21 cellular contexts compared by ENCODE assay signal in genomic region chr14:86739761-86740160, GRCh38.
"Had no signal": no experiment of that assay in that cellular context is flagged by ENCODE, and none has a peak within 500 bp of the region (broad histone marks: within the 10 kb centered on the region; RNA-seq: fewer than 3 reads in every experiment).

No MANE protein-coding gene starts in this region.

- H3K4me1 ChIP-seq: heart left ventricle, prostate gland, upper lobe of right lung had no signal

- H3K27ac ChIP-seq: heart left ventricle, prostate gland, skin epidermis, thoracic aorta, upper lobe of right lung had no signal

- DNase-seq: activated CD4-positive, alpha-beta T cell treated with anti-CD3 and anti-CD28 coated beads, Interleukin-2, amount 10 ng/mL, durations not matched to agents 24 days and 14 days; activated CD4-positive, CD25-positive, alpha-beta regulatory T cell; activated CD8-positive, alpha-beta T cell treated with anti-CD3 and anti-CD28 coated beads for 36 hours; activated naive CD4-positive, alpha-beta T cell; activated naive CD8-positive, alpha-beta T cell treated with anti-CD3 and anti-CD28 coated beads for 36 hours; activated T-cell treated with anti-CD3 and anti-CD28 coated beads, Interleukin-2, amount 50 U/mL, for 1 hour; amniotic stem cell; effector memory CD8-positive, alpha-beta T cell; foreskin melanocyte; heart left ventricle; immature natural killer cell; naive thymus-derived CD8-positive, alpha-beta T cell; right cardiac atrium; stimulated activated CD4-positive, alpha-beta T cell treated with anti-CD3 and anti-CD28 coated beads, Interleukin-4, amount 100 ng/mL, for 4 hours; T1000; upper lobe of right lung had no signal

- H3K4me3 ChIP-seq: heart left ventricle, prostate gland, skin epidermis, thoracic aorta, upper lobe of right lung had no signal

- H3K9me3 ChIP-seq: prostate gland, thoracic aorta, upper lobe of right lung had no signal

- H3K27me3 ChIP-seq: heart left ventricle, upper lobe of right lung had no signal

- ATAC-seq: activated CD8-positive, alpha-beta T cell treated with anti-CD3 and anti-CD28 coated beads for 36 hours; activated T-helper 17 cell treated with anti-CD3 and anti-CD28 coated beads, Interleukin-2, amount 50 U/mL, for 72 hours; effector memory CD8-positive, alpha-beta T cell; heart left ventricle; naive thymus-derived CD8-positive, alpha-beta T cell; right cardiac atrium; stimulated activated memory B cell treated with anti-CD40 and anti-IgM and Interleukin-4, amounts not matched to agents 10 μg/mL and 1 μg/mL and 100 μg/mL, for 72 hours; upper lobe of right lung had no signal

- H3K36me3 ChIP-seq: heart left ventricle, prostate gland, thoracic aorta, upper lobe of right lung had no signal
